Comparison of ENCODE assay signal across 8 cellular contexts in genomic region chr5:176817864-176818377, GRCh38. TPM values are rescaled to one million over a fixed set of nuclear protein-coding genes. Genes with fewer than 3 reads are reported as not detected.
DNase-seq lines count a peak whose midpoint lies in the region; ATAC-seq and TF ChIP-seq lines count a peak whose summit lies in the region.

No MANE protein-coding gene starts in this region.

- no peak overlapping the region for H4K8ac ChIP-seq in mesenchymal stem cell (ENCODE audit: low read length)

- ATAC-seq in GM21737 (IDR thresholded peaks at IDR 0.05; ENCODE audit: unreplicated experiment) = peak; percentile 23
- no peak for ATAC-seq in GM18873 (IDR thresholded peaks at IDR 0.05; ENCODE audit: low FRiP score, unreplicated experiment)

- no peak overlapping the region for H2AFZ ChIP-seq in mesenchymal stem cell (ENCODE audit: low read depth, low read length)

- H3K4me3 ChIP-seq in cardiac fibroblast (replicated peaks in 1 of 2; ENCODE audit: low read depth in 2 of 2, low read length in 2 of 2) (peak overlapping the region; percentile 14 to 23), mesenchymal stem cell (ENCODE audit: insufficient read depth in 1 of 2, low read depth in 1 of 2, low read length in 2 of 2) (peak overlapping the region; percentile 59 to 60)

- H3K9me3 ChIP-seq in mesenchymal stem cell (ENCODE audit: control insufficient read depth, low read length) = peaks cover 5% of the 10 kb centered on the region

- H2BK5ac ChIP-seq in mesenchymal stem cell (ENCODE audit: low read depth, low read length, poor library complexity, severe bottlenecking) = no peak overlapping the region

- no peak overlapping the region for H2BK15ac ChIP-seq in mesenchymal stem cell (ENCODE audit: low read depth, poor library complexity, severe bottlenecking)

- 2% methylated on average over 42 of the region's 52 CpGs for WGBS in mesenchymal stem cell

- H3K4me2 ChIP-seq in mesenchymal stem cell (ENCODE audit: low read length, poor library complexity, severe bottlenecking) = peak overlapping the region; percentile 83

- no peak overlapping the region for H2BK12ac ChIP-seq in mesenchymal stem cell (ENCODE audit: low read length in 2 of 2)

- H3K4me1 ChIP-seq in mesenchymal stem cell (ENCODE audit: control insufficient read depth, insufficient read depth, low read depth, low read length) = peaks cover 36% of the 10 kb centered on the region

- DNase-seq in DMS153 treated with DMSO at 0.1 percent for 48 hours (lab: John Stamatoyannopoulos, UW; ENCODE audit: unreplicated experiment) (peak; percentile 18), DMS153 (lab: John Stamatoyannopoulos, UW) (no peak), NCI-H2171 (lab: John Stamatoyannopoulos, UW) (peak; percentile 20), cardiac fibroblast (ENCODE audit: low read depth in 2 of 2) (peak; percentile 13 to 24), mesenchymal stem cell (peak; percentile 26), epidermal melanocyte (ENCODE audit: insufficient read length, low spot score) (no peak)

- H4K91ac ChIP-seq in mesenchymal stem cell (ENCODE audit: low read length) = no peak overlapping the region

- TF ChIP-seq CTCF in cardiac fibroblast (IDR thresholded peaks at IDR 0.05; ENCODE audit: low read depth, low read length) = peak; percentile 57

- H3K14ac ChIP-seq in mesenchymal stem cell (ENCODE audit: low read length in 2 of 2) = no peak overlapping the region

- peaks cover 0 to 90% of the 10 kb centered on the region in 2 experiments for H3K27me3 ChIP-seq in mesenchymal stem cell (ENCODE audit: control insufficient read depth in 1 of 2, insufficient read depth in 1 of 2, low read length in 2 of 2)

- no peak overlapping the region for H3K23ac ChIP-seq in mesenchymal stem cell (ENCODE audit: low read length in 2 of 2)

- no peak overlapping the region for H3K27ac ChIP-seq in mesenchymal stem cell (ENCODE audit: low read length, poor library complexity, severe bottlenecking)

- H3K79me1 ChIP-seq in mesenchymal stem cell (replicated peaks; ENCODE audit: low read length, poor library complexity, severe bottlenecking) = peaks cover 24% of the 10 kb centered on the region

- H3K4ac ChIP-seq in mesenchymal stem cell (ENCODE audit: low read depth in 1 of 2, low read length in 2 of 2) = no peak overlapping the region

- no peak overlapping the region for H3K9ac ChIP-seq in mesenchymal stem cell (ENCODE audit: low read length)

- peaks cover 0 to 4% of the 10 kb centered on the region in 2 experiments for H3K36me3 ChIP-seq in mesenchymal stem cell (ENCODE audit: control insufficient read depth in 1 of 2, insufficient read depth in 2 of 2, low read depth in 1 of 2, low read length in 2 of 2)

- H3K18ac ChIP-seq in mesenchymal stem cell (ENCODE audit: low read depth in 1 of 2, low read length in 2 of 2) = no peak overlapping the region

- no peak overlapping the region for H2BK120ac ChIP-seq in mesenchymal stem cell (ENCODE audit: low read depth, low read length)

- H2AK5ac ChIP-seq in mesenchymal stem cell (ENCODE audit: low read length, severe bottlenecking) = no peak overlapping the region

RNA-seq across cellular contexts. Expression of gene UNC5A, which starts 7.6 kb away (rescaled TPM):
- polyA plus RNA-seq in mesenchymal stem cell (2013, experiment 1 of 2) = not detected
- polyA plus RNA-seq in mesenchymal stem cell (2013, experiment 2 of 2) = not detected

Comparison
In these comparisons a context has a peak if more than half of its experiments do, and no peak if none do; other contexts are left out.
1. DNase-seq: peak in DMS153 treated with DMSO at 0.1 percent for 48 hours (single experiment), NCI-H2171 (single experiment), cardiac fibroblast (2 of 2) and mesenchymal stem cell (single experiment); none in DMS153 (single experiment) and epidermal melanocyte (single experiment).